Comparison of ENCODE assay signal across 8 cellular contexts in the genomic region with DNA sequence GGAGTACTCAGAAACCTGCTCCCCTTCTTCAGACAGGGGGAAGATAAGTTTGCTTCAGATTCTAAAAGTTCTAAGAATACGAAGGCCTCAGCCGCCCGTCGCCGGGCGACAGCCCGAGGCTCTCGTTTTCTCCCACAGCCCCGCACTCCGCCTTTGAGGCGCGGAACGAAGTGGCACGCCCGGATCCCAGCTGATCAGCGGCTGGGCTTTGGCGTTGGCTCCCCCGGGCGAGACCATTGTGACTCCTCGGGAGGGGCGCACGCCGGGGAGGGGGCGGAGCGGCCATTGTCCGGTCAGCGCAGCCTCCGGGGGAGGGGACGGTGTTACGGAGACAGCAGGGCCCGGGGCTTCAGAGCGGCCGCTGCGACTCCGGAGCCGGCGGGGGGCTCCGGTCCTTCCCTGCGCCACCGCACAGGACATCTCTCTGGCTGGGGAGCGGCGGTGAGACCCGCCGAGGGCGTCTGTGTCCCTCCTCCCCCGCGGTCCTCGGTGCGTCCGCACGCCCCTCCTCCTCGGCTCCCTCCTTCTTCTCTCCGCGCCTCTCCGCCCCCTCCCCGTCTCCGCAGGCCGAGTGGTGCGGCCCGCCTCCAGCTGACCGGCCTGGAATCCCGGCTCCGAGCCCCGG. TPM values are rescaled to one million over a fixed set of nuclear protein-coding genes. Genes with fewer than 3 reads are reported as not detected.
DNase-seq lines count a peak whose midpoint lies in the region; ATAC-seq and TF ChIP-seq lines count a peak whose summit lies in the region.

A gene with protein sequence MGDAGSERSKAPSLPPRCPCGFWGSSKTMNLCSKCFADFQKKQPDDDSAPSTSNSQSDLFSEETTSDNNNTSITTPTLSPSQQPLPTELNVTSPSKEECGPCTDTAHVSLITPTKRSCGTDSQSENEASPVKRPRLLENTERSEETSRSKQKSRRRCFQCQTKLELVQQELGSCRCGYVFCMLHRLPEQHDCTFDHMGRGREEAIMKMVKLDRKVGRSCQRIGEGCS (plus strand): TSS at position 551 of the 625 bp plus-strand sequence. CDS start 219 bp downstream, outside the sequence.

- ATAC-seq in GM19397 (IDR thresholded peaks at IDR 0.05; ENCODE audit: unreplicated experiment) (peak; percentile 88), HG03565 (IDR thresholded peaks at IDR 0.05; ENCODE audit: unreplicated experiment) (peak; percentile 74), left lung (peak; percentile 96)

- peaks cover 22% of the 10 kb centered on the region for H3K36me3 Mint-ChIP-seq in dendritic cell treated with granulocyte-macrophage colony-stimulating factor and Interleukin-4, amounts not matched to agents 40 ng/mL and 50 ng/mL, for 4 days (ENCODE audit: low read depth)

- H3K9me3 ChIP-seq in left lung = no peaks in the 10 kb centered on the region

- no peaks in the 10 kb centered on the region for H3K27me3 ChIP-seq in left lung

- H3K4me1 Mint-ChIP-seq in dendritic cell treated with granulocyte-macrophage colony-stimulating factor and Interleukin-4, amounts not matched to agents 40 ng/mL and 50 ng/mL, for 4 days (ENCODE audit: low read depth) = peaks cover 34% of the 10 kb centered on the region

- peak within 1 kb of the TSS; percentile 99 for H3K4me3 Mint-ChIP-seq in dendritic cell treated with granulocyte-macrophage colony-stimulating factor and Interleukin-4, amounts not matched to agents 40 ng/mL and 50 ng/mL, for 4 days

- H3K9me3 Mint-ChIP-seq in dendritic cell treated with granulocyte-macrophage colony-stimulating factor and Interleukin-4, amounts not matched to agents 40 ng/mL and 50 ng/mL, for 4 days = no peaks in the 10 kb centered on the region

- TF ChIP-seq CTCF in C4-2B (conservative IDR thresholded peaks at IDR 0.05) = no peak
- TF ChIP-seq CTCF in left lung (IDR thresholded peaks at IDR 0.05) = no peak

- H3K27ac Mint-ChIP-seq in dendritic cell treated with granulocyte-macrophage colony-stimulating factor and Interleukin-4, amounts not matched to agents 40 ng/mL and 50 ng/mL, for 4 days = peak within 1 kb of the TSS; percentile 99

- H3K4me3 ChIP-seq in left lung = peak within 1 kb of the TSS; percentile 82 to 85

- DNase-seq in NCI-H748 treated with DMSO at 0.1 percent for 48 hours (lab: John Stamatoyannopoulos, UW) (peak; percentile 99), left lung (peak; percentile 97 to 98)
- peak; percentile 84 to 86 for DNase-seq in activated CD4-positive, alpha-beta T cell treated with anti-CD3 and anti-CD28 coated beads, Interleukin-2, amount 50 U/mL, for 4 hours
- peak; percentile 82 for DNase-seq in stimulated activated CD4-positive, alpha-beta T cell treated with anti-CD3 and anti-CD28 coated beads, Interleukin-2, amount 100 ng/mL, for 4 hours (ENCODE audit: low read depth)

- H3K27me3 Mint-ChIP-seq in dendritic cell treated with granulocyte-macrophage colony-stimulating factor and Interleukin-4, amounts not matched to agents 40 ng/mL and 50 ng/mL, for 4 days = no peaks in the 10 kb centered on the region

- intact Hi-C loops in dendritic cell treated with granulocyte-macrophage colony-stimulating factor and Interleukin-4, amounts not matched to agents 40 ng/mL and 50 ng/mL, for 4 days (cut with micrococcal nuclease) = no loop called here
- intact Hi-C loops in left lung (cut with DNase I) = no loop called here

- peaks cover 35 to 48% of the 10 kb centered on the region in 2 donors for H3K4me1 ChIP-seq in left lung

- peak within 1 kb of the TSS; percentile 93 for H3K27ac ChIP-seq in C4-2B
- H3K27ac ChIP-seq in left lung = peak within 1 kb of the TSS; percentile 97 to 99

- H3K36me3 ChIP-seq in left lung = no peaks in the 10 kb centered on the region

RNA-seq across cellular contexts. Expression of the gene that starts here (rescaled TPM):
- total RNA-seq in left lung = 10 to 100 TPM; 65.9 TPM

Comparison
In these comparisons a context has a peak if more than half of its experiments do, and no peak if none do; other contexts are left out.
1. Peak in every context shown above with its lines: DNase-seq, ATAC-seq, H3K4me3 ChIP-seq and H3K27ac ChIP-seq.